Comparison of ENCODE assay signal across 8 cellular contexts in genomic region chr2:229780856-229781773, GRCh38.
DNase-seq lines count a peak whose midpoint lies in the region; ATAC-seq, FAIRE-seq and TF ChIP-seq lines count a peak whose summit lies in the region.

No MANE protein-coding gene starts in this region.

- H4K8ac ChIP-seq in H1 (ENCODE audit: extremely low read depth, insufficient read depth, low read length), result no peak overlapping the region

- no peak overlapping the region for H2AFZ ChIP-seq in H1 (ENCODE audit: low read length)

- no peak overlapping the region for H4K91ac ChIP-seq in H1 (replicated peaks; ENCODE audit: insufficient read length, low read length)

- H3K14ac ChIP-seq in H1 (ENCODE audit: insufficient read length), result no peak overlapping the region

- TF ChIP-seq CTCF in A673 (conservative IDR thresholded peaks at IDR 0.05; ENCODE audit: low read depth, low read length) (peak; percentile 89), GM10248 (IDR thresholded peaks at IDR 0.05; ENCODE audit: control extremely low read depth, extremely low read depth, low read depth, missing control alignments) (peak; percentile 78), Panc1 (IDR thresholded peaks at IDR 0.05) (peak; percentile 89), H1 (IDR thresholded peaks at IDR 0.05; ENCODE audit: control extremely low read depth in 1 of 3, insufficient read depth in 1 of 3, low read depth in 1 of 3, low read length in 3 of 3) (peak in 2 of 3 experiments; percentile 39 to 85; a peak in 2 of 4 replicates), lung (IDR thresholded peaks at IDR 0.05; ENCODE audit: control extremely low read depth, extremely low read depth) (peak; percentile 26)

- H3K18ac ChIP-seq in H1 (ENCODE audit: extremely low read depth, low read length), result no peak overlapping the region

- peaks cover 0 to 9% of the 10 kb centered on the region in 2 experiments; a peak in 1 of 4 replicates for H3K79me2 ChIP-seq in H1 (ENCODE audit: control insufficient read depth in 1 of 2, insufficient read depth in 2 of 2, low read length in 2 of 2)

- no peak overlapping the region for H4K5ac ChIP-seq in H1 (ENCODE audit: insufficient read length, low read depth, low read length)

- H3K4me3 ChIP-seq in A673 (ENCODE audit: low read depth, low read length, poor library complexity, severe bottlenecking) (no peak overlapping the region), HUES48 (ENCODE audit: low read depth, low read length) (no peak overlapping the region), Panc1 (ENCODE audit: low read depth in 2 of 2, low read length in 2 of 2) (no peak overlapping the region), H1 (ENCODE audit: extremely low read depth in 1 of 4, insufficient read depth in 2 of 4, low read depth in 3 of 4, low read length in 4 of 4) (no peak overlapping the region), lung (no peak overlapping the region)

- peak; percentile 50 for TF ChIP-seq RAD21 in H1 (IDR thresholded peaks at IDR 0.05 in 1 of 2, conservative IDR thresholded peaks at IDR 0.05 in 1 of 2; ENCODE audit: low read depth in 2 of 2, low read length in 2 of 2)

- H3K27me3 ChIP-seq in A673 (replicated peaks; ENCODE audit: insufficient read depth, low read depth, low read length, poor library complexity) (no peaks in the 10 kb centered on the region), HUES48 (ENCODE audit: control insufficient read depth, insufficient read depth, low read length) (no peaks in the 10 kb centered on the region), Panc1 (ENCODE audit: control insufficient read depth, insufficient read depth, low read length) (no peaks in the 10 kb centered on the region), H1 (replicated peaks in 1 of 4; ENCODE audit: control insufficient read depth in 3 of 4, extremely low read depth in 1 of 4, insufficient read depth in 3 of 4, low read length in 3 of 4) (no peaks in the 10 kb centered on the region), lung (ENCODE audit: control insufficient read depth, insufficient read depth) (no peaks in the 10 kb centered on the region)

- POLR2A ChIA-PET in A673 (lab: Charles Lee; ENCODE audit: low non-redundant PET) (no interaction called here), GM10248 (lab: Yijun Ruan, JAX) (no interaction called here), Panc1 (lab: Charles Lee) (no interaction called here), H1 (lab: Charles Lee; ENCODE audit: partially characterized antibody) (interaction anchor here (1.6 kb wide), 1 partner anchor 18 kb away, joined by 5 read pairs; no protein-coding TSS in a partner anchor)

- H3K23ac ChIP-seq in H1 (ENCODE audit: insufficient read length), result no peak overlapping the region

- H3K9me3 ChIP-seq in A673 (ENCODE audit: low read depth, low read length, poor library complexity, severe bottlenecking) (no peaks in the 10 kb centered on the region), HUES48 (ENCODE audit: control insufficient read depth, insufficient read depth, low read length) (no peaks in the 10 kb centered on the region), Panc1 (ENCODE audit: control insufficient read depth, insufficient read depth, low read depth, low read length) (no peaks in the 10 kb centered on the region), H1 (ENCODE audit: insufficient read depth in 2 of 2, low read depth in 1 of 2, low read length in 1 of 2) (no peaks in the 10 kb centered on the region), lung (ENCODE audit: control insufficient read depth in 2 of 2, insufficient read depth in 1 of 2, low read length in 1 of 2) (no peaks in the 10 kb centered on the region)

- no peaks in the 10 kb centered on the region for H3K79me1 ChIP-seq in H1 (ENCODE audit: low read depth, low read length)

- peak overlapping the region; percentile 45; the same call in 1 of the 2 replicates for H2BK5ac ChIP-seq in H1 (ENCODE audit: low read depth, low read length)

- H3K4me2 ChIP-seq in H1 (ENCODE audit: insufficient read depth in 1 of 2, low read depth in 2 of 2, low read length in 2 of 2), result no peak overlapping the region

- no peak for TF ChIP-seq POLR2A in H1 (IDR thresholded peaks at IDR 0.05; ENCODE audit: control extremely low read depth in 1 of 2, low read depth in 2 of 2, low read length in 2 of 2)

- TF ChIP-seq EP300 in H1 (IDR thresholded peaks at IDR 0.05; ENCODE audit: borderline replicate concordance in 1 of 2, low read depth in 2 of 2, low read length in 2 of 2), result no peak

- H3K23me2 ChIP-seq in H1 (ENCODE audit: low read depth, low read length), result no peaks in the 10 kb centered on the region

- H3K4me1 ChIP-seq in A673 (ENCODE audit: insufficient read depth, low read length, poor library complexity, severe bottlenecking), result peaks cover 5% of the 10 kb centered on the region
- H3K4me1 ChIP-seq in HUES48 (ENCODE audit: control insufficient read depth, insufficient read depth, low read length), result peaks cover 37% of the 10 kb centered on the region
- H3K4me1 ChIP-seq in Panc1 (ENCODE audit: control insufficient read depth, insufficient read depth, low read length), result peaks cover 4% of the 10 kb centered on the region; the same call in 1 of the 2 replicates
- H3K4me1 ChIP-seq in H1 (replicated peaks in 1 of 4; ENCODE audit: control insufficient read depth in 3 of 4, insufficient read depth in 4 of 4, low read length in 3 of 4), result peaks cover 0 to 18% (median 9%) of the 10 kb centered on the region in 4 experiments; a peak in 6 of 7 replicates
- no peaks in the 10 kb centered on the region for H3K4me1 ChIP-seq in lung (ENCODE audit: control insufficient read depth in 2 of 2, insufficient read depth in 2 of 2, low read length in 2 of 2)

- H3K36me3 ChIP-seq in A673 (ENCODE audit: insufficient read depth, low read length, poor library complexity, severe bottlenecking), result peaks cover 38% of the 10 kb centered on the region
- H3K36me3 ChIP-seq in HUES48 (ENCODE audit: control insufficient read depth, insufficient read depth, low read length), result peaks cover 55% of the 10 kb centered on the region
- peaks cover 39% of the 10 kb centered on the region for H3K36me3 ChIP-seq in Panc1 (ENCODE audit: control insufficient read depth, insufficient read depth, low read length)
- H3K36me3 ChIP-seq in H1 (ENCODE audit: control insufficient read depth in 2 of 4, insufficient read depth in 4 of 4, low read length in 3 of 4), result peaks cover 0 to 32% (median 13%) of the 10 kb centered on the region in 4 experiments; a peak in 6 of 8 replicates
- peaks cover 20 to 25% of the 10 kb centered on the region in 2 donors for H3K36me3 ChIP-seq in lung (ENCODE audit: control insufficient read depth in 2 of 2, insufficient read depth in 2 of 2, low read length in 2 of 2)

- H4K20me1 ChIP-seq in H1 (replicated peaks in 1 of 2; ENCODE audit: control insufficient read depth in 1 of 2, insufficient read depth in 2 of 2, low read length in 2 of 2), result peaks cover 0 to 2% of the 10 kb centered on the region in 2 experiments

- no peak overlapping the region for H2BK15ac ChIP-seq in H1 (ENCODE audit: low read length)

- H2BK120ac ChIP-seq in H1 (replicated peaks; ENCODE audit: low read depth, low read length), result no peak overlapping the region

- intact Hi-C loops in A673 (cut with micrococcal nuclease; ENCODE audit: unreplicated experiment), result loop anchor here (10.0 kb wide), 1 partner anchor 384 kb away; no protein-coding TSS in a partner anchor
- intact Hi-C loops in Panc1 (cut with micrococcal nuclease; ENCODE audit: unreplicated experiment), result no loop called here

- in situ Hi-C loops in Panc1 (cut with HindIII; ENCODE audit: low pct_unique_long_range_greater_than_20kb, low sequenced_read_pairs), result no loop called here

- H2AK5ac ChIP-seq in H1 (ENCODE audit: low read depth, low read length), result no peak overlapping the region

- DNase-seq in A673 (ENCODE audit: low spot score) (peak; percentile 64), GM10248 (ENCODE audit: extremely low spot score) (peak; percentile 45), Panc1 (ENCODE audit: low read depth, low spot score) (peak; percentile 55), H1 (ENCODE audit: low read depth in 1 of 2, low spot score in 2 of 2) (peak in 1 of 2 experiments; percentile 50), lung (ENCODE audit: low spot score) (no peak), urothelium cell line (ENCODE audit: low spot score) (peak; percentile 56)

- H3K9ac ChIP-seq in HUES48 (ENCODE audit: low read depth, low read length) (no peak overlapping the region), H1 (replicated peaks in 1 of 4; ENCODE audit: extremely low read depth in 1 of 4, low read depth in 3 of 4, low read length in 3 of 4) (no peak overlapping the region)

- no peak overlapping the region for H3K4ac ChIP-seq in H1 (replicated peaks; ENCODE audit: insufficient read length, low read depth, low read length)

- ATAC-seq in Panc1 (peak; percentile 86), lung (ENCODE audit: insufficient read depth, low FRiP score) (no peak), HG02938 (IDR thresholded peaks at IDR 0.05; ENCODE audit: unreplicated experiment) (no peak)

- H3K27ac ChIP-seq in A673 (ENCODE audit: low read depth, low read length, poor library complexity, severe bottlenecking) (no peak overlapping the region), HUES48 (ENCODE audit: low read depth, low read length) (peak overlapping the region; percentile 79), Panc1 (ENCODE audit: low read length) (no peak overlapping the region), H1 (ENCODE audit: low read depth, low read length) (no peak overlapping the region), lung (ENCODE audit: low read depth in 1 of 2, low read length in 1 of 2) (peak overlapping the region in 1 of 2 donors; percentile 31)

- FAIRE-seq in H1 (lab: Jason Lieb, UNC), result peak; percentile 99
- no peak for FAIRE-seq in urothelium cell line (lab: Jason Lieb, UNC)

- BruUV-seq in A673 (replicated peaks; lab: Mats Ljungman, UMichigan) (no TSS peak), Panc1 (replicated peaks; lab: Mats Ljungman, UMichigan) (no TSS peak)

- no peak overlapping the region for H2BK20ac ChIP-seq in H1 (ENCODE audit: low read length)

- no peak overlapping the region for H2BK12ac ChIP-seq in H1 (ENCODE audit: low read depth, low read length)

- CTCF ChIA-PET in A673 (lab: Charles Lee) (no interaction called here), GM10248 (lab: Yijun Ruan, JAX) (interaction anchor here (0.6 to 5.7 kb wide), 31 partner anchors 8 to 432 kb away, joined by 3 to 72 read pairs (median 5); no protein-coding TSS in a partner anchor), Panc1 (lab: Charles Lee) (interaction anchor here (0.5 to 0.8 kb wide), 2 partner anchors 192 to 946 kb away, joined by 3 to 7 read pairs; no protein-coding TSS in a partner anchor), H1 (lab: Charles Lee; ENCODE audit: partially characterized antibody) (interaction anchor here (0.6 to 4.3 kb wide), 39 partner anchors 8 to 1009 kb away, joined by 3 to 24 read pairs (median 4); no protein-coding TSS in a partner anchor)

- no peak overlapping the region for H3K56ac ChIP-seq in H1 (replicated peaks; ENCODE audit: insufficient read length, low read depth, low read length)

Comparison
In these comparisons a context has a peak if more than half of its experiments do, and no peak if none do; other contexts are left out.
1. CTCF ChIP-seq: peak in every context shown above with its lines; median percentile 89 in A673; 89 in Panc1; 78 in GM10248; 62 in H1; 26 in lung.